In the genomic region with DNA sequence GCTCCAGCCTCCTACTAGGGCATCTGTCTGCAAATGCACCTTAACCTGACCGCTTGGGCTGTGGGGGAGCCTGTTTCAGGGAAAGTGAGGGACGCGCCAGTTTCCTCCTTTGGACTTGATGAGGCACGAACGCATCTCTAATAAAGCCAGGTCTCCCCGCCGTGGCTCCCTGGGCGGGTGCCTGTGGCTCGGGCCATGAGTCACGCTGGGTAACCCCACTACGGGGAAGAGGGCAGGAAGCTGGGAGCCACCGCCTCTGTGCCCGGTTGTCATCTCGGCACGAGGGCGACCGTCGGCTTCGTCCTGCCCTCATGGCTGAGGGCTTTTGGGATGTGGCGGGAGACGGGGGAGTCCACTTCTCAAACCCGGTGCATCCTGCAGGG, we compare ENCODE assay signal across 8 cellular contexts. TPM values are rescaled to one million over a fixed set of nuclear protein-coding genes. Genes with fewer than 3 reads are reported as not detected.
DNase-seq lines count a peak whose midpoint lies in the region; ATAC-seq, FAIRE-seq and TF ChIP-seq lines count a peak whose summit lies in the region.

No MANE protein-coding gene starts in this region.

- no peak overlapping the region for H2BK5ac ChIP-seq in H1 (ENCODE audit: low read depth, low read length)

- H3K4me3 ChIP-seq in GM12875 (ENCODE audit: low read depth, low read length), result peak overlapping the region; percentile 5
- H3K4me3 ChIP-seq in H1 (ENCODE audit: extremely low read depth in 1 of 4, insufficient read depth in 2 of 4, low read depth in 3 of 4, low read length in 4 of 4), result no peak overlapping the region

- H3K23ac ChIP-seq in H1 (ENCODE audit: insufficient read length), result no peak overlapping the region

- H4K91ac ChIP-seq in H1 (replicated peaks; ENCODE audit: insufficient read length, low read length), result no peak overlapping the region

- no peak overlapping the region for H4K8ac ChIP-seq in H1 (ENCODE audit: extremely low read depth, insufficient read depth, low read length)

- H3K36me3 ChIP-seq in H1 (ENCODE audit: control insufficient read depth in 2 of 4, insufficient read depth in 4 of 4, low read length in 3 of 4), result peaks cover 0 to 8% (median 1%) of the 10 kb centered on the region in 4 experiments; a peak in 3 of 8 replicates

- TF ChIP-seq CTCF in GM12875 (IDR thresholded peaks at IDR 0.05; ENCODE audit: borderline replicate concordance, insufficient read depth, low read depth, low read length), result no peak
- TF ChIP-seq CTCF in H1 (IDR thresholded peaks at IDR 0.05; ENCODE audit: control extremely low read depth in 1 of 3, insufficient read depth in 1 of 3, low read depth in 1 of 3, low read length in 3 of 3), result no peak

- no peak overlapping the region for H2BK15ac ChIP-seq in H1 (ENCODE audit: low read length)

- no peak for TF ChIP-seq POLR2A in H1 (IDR thresholded peaks at IDR 0.05; ENCODE audit: control extremely low read depth in 1 of 2, low read depth in 2 of 2, low read length in 2 of 2)

- POLR2A ChIA-PET in H1 (lab: Charles Lee; ENCODE audit: partially characterized antibody), result interaction anchor here (1.1 to 1.9 kb wide), 3 partner anchors 18 to 193 kb away, joined by 3 to 5 read pairs (median 3); no protein-coding TSS in a partner anchor

- no peak overlapping the region for H2BK120ac ChIP-seq in H1 (replicated peaks; ENCODE audit: low read depth, low read length)

- no peak overlapping the region for H3K18ac ChIP-seq in H1 (ENCODE audit: extremely low read depth, low read length)

- no peak overlapping the region for H3K27ac ChIP-seq in H1 (ENCODE audit: low read depth, low read length)

- H3K79me2 ChIP-seq in H1 (ENCODE audit: control insufficient read depth in 1 of 2, insufficient read depth in 2 of 2, low read length in 2 of 2), result peaks cover 0 to 79% of the 10 kb centered on the region in 2 experiments; a peak in 2 of 4 replicates

- H3K14ac ChIP-seq in H1 (ENCODE audit: insufficient read length), result no peak overlapping the region

- H3K56ac ChIP-seq in H1 (replicated peaks; ENCODE audit: insufficient read length, low read depth, low read length), result no peak overlapping the region

- H3K4ac ChIP-seq in H1 (replicated peaks; ENCODE audit: insufficient read length, low read depth, low read length), result no peak overlapping the region

- ATAC-seq in GM18861 (IDR thresholded peaks at IDR 0.05; ENCODE audit: unreplicated experiment) (no peak), GM18517 (IDR thresholded peaks at IDR 0.05; ENCODE audit: unreplicated experiment) (no peak), HG03442 (IDR thresholded peaks at IDR 0.05; ENCODE audit: unreplicated experiment) (no peak)

- no peaks in the 10 kb centered on the region for H3K27me3 ChIP-seq in H1 (replicated peaks in 1 of 4; ENCODE audit: control insufficient read depth in 3 of 4, extremely low read depth in 1 of 4, insufficient read depth in 3 of 4, low read length in 3 of 4)

- CTCF ChIA-PET in H1 (lab: Charles Lee; ENCODE audit: partially characterized antibody), result interaction anchor here (1.2 to 6.0 kb wide), 8 partner anchors 9 to 139 kb away, joined by 3 to 37 read pairs (median 5); no protein-coding TSS in a partner anchor

- H2AFZ ChIP-seq in H1 (ENCODE audit: low read length), result no peak overlapping the region

- no peak overlapping the region for H2BK12ac ChIP-seq in H1 (ENCODE audit: low read depth, low read length)

- WGBS in H1 (ENCODE audit: extremely low coverage in 1 of 2, insufficient coverage in 1 of 2, insufficient read length in 1 of 2, insufficient replicate concordance in 2 of 2, low coverage in 1 of 2, low lambda C conversion rate in 2 of 2, missing lambda C conversion rate in 1 of 2), 2 experiments, result 92% methylated on average over 14 of the region's 22 CpGs; no CpG with 5 or more reads in 1 of the 2 experiments

- no peak for TF ChIP-seq EP300 in H1 (IDR thresholded peaks at IDR 0.05; ENCODE audit: borderline replicate concordance in 1 of 2, low read depth in 2 of 2, low read length in 2 of 2)

- DNase-seq in activated CD4-positive, alpha-beta T cell treated with anti-CD3 and anti-CD28 coated beads, Interleukin-2, amount 50 U/mL, for 1 hour, result peak; percentile 78
- no peak for DNase-seq in H1 (ENCODE audit: low read depth in 1 of 2, low spot score in 2 of 2)
- peak; percentile 82 for DNase-seq in stimulated activated CD4-positive, alpha-beta T cell treated with anti-CD3 and anti-CD28 coated beads, Interleukin-1b, Interleukin-23, amount 100 ng/mL, for 48 hours
- DNase-seq in NCI-H2196 (lab: John Stamatoyannopoulos, UW; ENCODE audit: unreplicated experiment), result no peak

- FAIRE-seq in H1 (lab: Jason Lieb, UNC), result no peak

- no peak overlapping the region for H2AK5ac ChIP-seq in H1 (ENCODE audit: low read depth, low read length)

- H4K5ac ChIP-seq in H1 (ENCODE audit: insufficient read length, low read depth, low read length), result no peak overlapping the region

- peaks cover 0 to 15% (median 10%) of the 10 kb centered on the region in 4 experiments; a peak in 4 of 7 replicates for H3K4me1 ChIP-seq in H1 (replicated peaks in 1 of 4; ENCODE audit: control insufficient read depth in 3 of 4, insufficient read depth in 4 of 4, low read length in 3 of 4)

- peaks cover 23% of the 10 kb centered on the region for H3K79me1 ChIP-seq in H1 (ENCODE audit: low read depth, low read length)

- no peak overlapping the region for H3K9ac ChIP-seq in H1 (replicated peaks in 1 of 4; ENCODE audit: extremely low read depth in 1 of 4, low read depth in 3 of 4, low read length in 3 of 4)

- no peaks in the 10 kb centered on the region; a peak in 1 of 4 replicates for H3K9me3 ChIP-seq in H1 (ENCODE audit: insufficient read depth in 2 of 2, low read depth in 1 of 2, low read length in 1 of 2)

- H2BK20ac ChIP-seq in H1 (ENCODE audit: low read length), result no peak overlapping the region

- H4K20me1 ChIP-seq in H1 (replicated peaks in 1 of 2; ENCODE audit: control insufficient read depth in 1 of 2, insufficient read depth in 2 of 2, low read length in 2 of 2), result peaks cover 25 to 42% of the 10 kb centered on the region in 2 experiments

- no peaks in the 10 kb centered on the region for H3K23me2 ChIP-seq in H1 (ENCODE audit: low read depth, low read length)

- H3K4me2 ChIP-seq in H1 (ENCODE audit: insufficient read depth in 1 of 2, low read depth in 2 of 2, low read length in 2 of 2), result no peak overlapping the region

- no peak for TF ChIP-seq RAD21 in H1 (IDR thresholded peaks at IDR 0.05 in 1 of 2, conservative IDR thresholded peaks at IDR 0.05 in 1 of 2; ENCODE audit: low read depth in 2 of 2, low read length in 2 of 2)

TF ChIP-seq in H1, 55 proteins besides CTCF, POLR2A, EP300 and RAD21:
- TF ChIP-seq, protein P1, sequence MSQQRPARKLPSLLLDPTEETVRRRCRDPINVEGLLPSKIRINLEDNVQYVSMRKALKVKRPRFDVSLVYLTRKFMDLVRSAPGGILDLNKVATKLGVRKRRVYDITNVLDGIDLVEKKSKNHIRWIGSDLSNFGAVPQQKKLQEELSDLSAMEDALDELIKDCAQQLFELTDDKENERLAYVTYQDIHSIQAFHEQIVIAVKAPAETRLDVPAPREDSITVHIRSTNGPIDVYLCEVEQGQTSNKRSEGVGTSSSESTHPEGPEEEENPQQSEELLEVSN (IDR thresholded peaks at IDR 0.05), result 0 out of 2 replicates have a peak, but pooled peaks have one; percentile 30
- TF ChIP-seq NRF1 (IDR thresholded peaks at IDR 0.05; ENCODE audit: low read depth, low read length) (no peak), BCL11A (IDR thresholded peaks at IDR 0.05; ENCODE audit: low read depth in 2 of 2, low read length in 2 of 2) (no peak)

RNA-seq across cellular contexts. Expression of gene NOTCH1, which starts 12.1 kb away (rescaled TPM):
- total RNA-seq in H1 (2021; fragmentation: NEBNext Ultra II Directional; extraction: Animal tissue kit (Norgen Biotek cat#: 25700)), result 55.6 and 60.9 TPM in 2 replicates
- polyA plus RNA-seq in H1 (2011; rRNA removed), result 6.9 and 19.9 TPM in 2 replicates
- 7.3 TPM for polyA plus RNA-seq in H1 (2011; cell fraction: cytosol; rRNA removed)
- polyA plus RNA-seq in H1 (2011; cell fraction: nucleus; rRNA removed), result 41.0 TPM
- 17.4 to 31.4 TPM (median 28.7 TPM) in 4 replicates for polyA plus RNA-seq in H1 (2012, experiment 1 of 2)
- 20.1 TPM for polyA plus RNA-seq in H1 (2012, experiment 2 of 2)
- 33.5 TPM for polyA plus RNA-seq in H1 (2013, experiment 1 of 2)
- polyA plus RNA-seq in H1 (2013, experiment 2 of 2), result 26.3 TPM
- polyA minus RNA-seq in H1 (2011; rRNA and poly(A)+ RNA removed), result 12.2 and 13.8 TPM in 2 replicates
- polyA minus RNA-seq in H1 (2011; cell fraction: cytosol; rRNA and poly(A)+ RNA removed), result 58.8 TPM
- 41.9 TPM for polyA minus RNA-seq in H1 (2011; cell fraction: nucleus; rRNA and poly(A)+ RNA removed)

RNA-seq across cellular contexts. Expression of gene SEC16A, which starts 50.9 kb away (rescaled TPM):
- total RNA-seq in H1 (2021; fragmentation: NEBNext Ultra II Directional; extraction: Animal tissue kit (Norgen Biotek cat#: 25700)), result 47.1 and 49.0 TPM in 2 replicates
- 21.6 and 25.1 TPM in 2 replicates for polyA plus RNA-seq in H1 (2011; rRNA removed)
- polyA plus RNA-seq in H1 (2011; cell fraction: cytosol; rRNA removed), result 14.2 TPM
- 48.6 TPM for polyA plus RNA-seq in H1 (2011; cell fraction: nucleus; rRNA removed)
- 37.5 to 42.3 TPM (median 39.5 TPM) in 4 replicates for polyA plus RNA-seq in H1 (2012, experiment 1 of 2)
- polyA plus RNA-seq in H1 (2012, experiment 2 of 2), result 38.1 TPM
- 26.8 TPM for polyA plus RNA-seq in H1 (2013, experiment 1 of 2)
- 24.9 TPM for polyA plus RNA-seq in H1 (2013, experiment 2 of 2)
- 20.7 and 22.0 TPM in 2 replicates for polyA minus RNA-seq in H1 (2011; rRNA and poly(A)+ RNA removed)
- 27.2 TPM for polyA minus RNA-seq in H1 (2011; cell fraction: cytosol; rRNA and poly(A)+ RNA removed)
- 24.2 TPM for polyA minus RNA-seq in H1 (2011; cell fraction: nucleus; rRNA and poly(A)+ RNA removed)

Comparison
In these comparisons a context has a peak if more than half of its experiments do, and no peak if none do; other contexts are left out.
1. DNase-seq: peak in activated CD4-positive, alpha-beta T cell treated with anti-CD3 and anti-CD28 coated beads, Interleukin-2, amount 50 U/mL, for 1 hour (single experiment) and stimulated activated CD4-positive, alpha-beta T cell treated with anti-CD3 and anti-CD28 coated beads, Interleukin-1b, Interleukin-23, amount 100 ng/mL, for 48 hours (single experiment); none in H1 (0 of 2) and NCI-H2196 (single experiment).